ENCODE assay signal across 2 cellular contexts in the genomic region with DNA sequence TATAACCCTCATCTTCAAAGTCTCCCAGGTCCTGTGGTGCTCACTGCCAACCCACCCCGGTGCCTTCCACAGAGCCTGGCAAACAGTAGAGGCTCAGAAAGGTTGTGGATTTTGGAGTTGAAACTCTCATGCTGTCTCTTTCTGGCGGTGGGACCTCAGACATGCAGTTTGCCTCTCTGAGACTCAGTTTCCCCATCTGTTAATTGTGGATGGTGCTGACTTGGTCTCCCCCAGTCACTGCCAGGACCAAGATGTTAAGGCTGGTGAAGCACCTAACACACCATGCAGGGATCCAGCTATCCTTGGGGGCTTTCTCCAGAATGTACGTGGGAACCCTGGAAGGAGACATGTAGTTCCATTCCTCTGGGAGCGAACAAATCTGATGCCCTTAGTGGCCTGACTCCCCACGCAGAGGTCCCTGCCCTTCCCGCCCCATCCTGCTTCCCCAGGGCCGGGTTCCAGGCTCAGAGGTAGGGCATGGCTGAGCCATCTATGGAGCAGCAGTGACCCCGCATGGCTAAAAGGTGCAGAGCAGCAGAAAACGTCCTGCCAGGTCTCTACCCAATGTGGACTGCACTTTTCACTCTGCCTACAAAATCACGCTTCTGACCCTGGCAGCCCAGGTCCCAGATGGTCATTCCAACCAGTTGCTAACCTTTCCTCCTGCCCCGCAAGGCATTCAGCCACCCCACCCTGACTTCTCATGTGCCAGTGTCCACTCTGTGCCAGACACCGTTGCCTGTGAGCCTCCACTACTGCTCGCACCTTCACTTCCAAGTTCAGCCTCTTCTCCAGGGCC.
A peak's percentile ranks its signal among the peaks of the same experiment; 100 is the strongest.
TF ChIP-seq lines count a peak whose summit lies in the region.

No MANE protein-coding gene starts in this region.

TF ChIP-seq in HEK293T, 16 proteins besides CTCF, POLR2A, EP300 and RAD21 (continued from another document):
- TF ChIP-seq, protein P1, sequence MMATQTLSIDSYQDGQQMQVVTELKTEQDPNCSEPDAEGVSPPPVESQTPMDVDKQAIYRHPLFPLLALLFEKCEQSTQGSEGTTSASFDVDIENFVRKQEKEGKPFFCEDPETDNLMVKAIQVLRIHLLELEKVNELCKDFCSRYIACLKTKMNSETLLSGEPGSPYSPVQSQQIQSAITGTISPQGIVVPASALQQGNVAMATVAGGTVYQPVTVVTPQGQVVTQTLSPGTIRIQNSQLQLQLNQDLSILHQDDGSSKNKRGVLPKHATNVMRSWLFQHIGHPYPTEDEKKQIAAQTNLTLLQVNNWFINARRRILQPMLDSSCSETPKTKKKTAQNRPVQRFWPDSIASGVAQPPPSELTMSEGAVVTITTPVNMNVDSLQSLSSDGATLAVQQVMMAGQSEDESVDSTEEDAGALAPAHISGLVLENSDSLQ (IDR thresholded peaks at IDR 0.05) = no peak
- no peak for TF ChIP-seq FOXK2 (IDR thresholded peaks at IDR 0.05)
- TF ChIP-seq FOXM1 (IDR thresholded peaks at IDR 0.05; ENCODE audit: borderline replicate concordance) = no peak
- TF ChIP-seq TARDBP (IDR thresholded peaks at IDR 0.05) = no peak
- TF ChIP-seq CTBP1 (IDR thresholded peaks at IDR 0.05; ENCODE audit: borderline replicate concordance) = no peak
- no peak for TF ChIP-seq HDGF (IDR thresholded peaks at IDR 0.05; ENCODE audit: borderline replicate concordance)
- no peak for TF ChIP-seq ARNT (IDR thresholded peaks at IDR 0.05)
- TF ChIP-seq SUZ12 (IDR thresholded peaks at IDR 0.05) = no peak
- no peak for TF ChIP-seq FOXA1 (IDR thresholded peaks at IDR 0.05)
- TF ChIP-seq NFRKB (IDR thresholded peaks at IDR 0.05) = no peak

TF ChIP-seq in K562, 482 proteins besides CTCF, POLR2A, EP300 and RAD21 (continued from another document):
- TF ChIP-seq, protein P2, sequence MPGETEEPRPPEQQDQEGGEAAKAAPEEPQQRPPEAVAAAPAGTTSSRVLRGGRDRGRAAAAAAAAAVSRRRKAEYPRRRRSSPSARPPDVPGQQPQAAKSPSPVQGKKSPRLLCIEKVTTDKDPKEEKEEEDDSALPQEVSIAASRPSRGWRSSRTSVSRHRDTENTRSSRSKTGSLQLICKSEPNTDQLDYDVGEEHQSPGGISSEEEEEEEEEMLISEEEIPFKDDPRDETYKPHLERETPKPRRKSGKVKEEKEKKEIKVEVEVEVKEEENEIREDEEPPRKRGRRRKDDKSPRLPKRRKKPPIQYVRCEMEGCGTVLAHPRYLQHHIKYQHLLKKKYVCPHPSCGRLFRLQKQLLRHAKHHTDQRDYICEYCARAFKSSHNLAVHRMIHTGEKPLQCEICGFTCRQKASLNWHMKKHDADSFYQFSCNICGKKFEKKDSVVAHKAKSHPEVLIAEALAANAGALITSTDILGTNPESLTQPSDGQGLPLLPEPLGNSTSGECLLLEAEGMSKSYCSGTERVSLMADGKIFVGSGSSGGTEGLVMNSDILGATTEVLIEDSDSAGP (CRISPR knock-in tag; IDR thresholded peaks at IDR 0.05) = no peak
- TF ChIP-seq KLF1 (tag; IDR thresholded peaks at IDR 0.05) (no peak), HCFC1 (IDR thresholded peaks at IDR 0.05; ENCODE audit: low read depth, low read length) (peak; percentile 20; the same call in 1 of the 2 replicates), CREB1 (IDR thresholded peaks at IDR 0.05) (no peak), CREB1 (CRISPR knock-in tag; IDR thresholded peaks at IDR 0.05) (no peak), ZZZ3 (IDR thresholded peaks at IDR 0.05) (no peak), ZBTB1 (CRISPR knock-in tag; IDR thresholded peaks at IDR 0.05; ENCODE audit: borderline replicate concordance, low read depth) (0 out of 2 replicates have a peak, but pooled peaks have one; percentile 20)
- TF ChIP-seq, protein P3, sequence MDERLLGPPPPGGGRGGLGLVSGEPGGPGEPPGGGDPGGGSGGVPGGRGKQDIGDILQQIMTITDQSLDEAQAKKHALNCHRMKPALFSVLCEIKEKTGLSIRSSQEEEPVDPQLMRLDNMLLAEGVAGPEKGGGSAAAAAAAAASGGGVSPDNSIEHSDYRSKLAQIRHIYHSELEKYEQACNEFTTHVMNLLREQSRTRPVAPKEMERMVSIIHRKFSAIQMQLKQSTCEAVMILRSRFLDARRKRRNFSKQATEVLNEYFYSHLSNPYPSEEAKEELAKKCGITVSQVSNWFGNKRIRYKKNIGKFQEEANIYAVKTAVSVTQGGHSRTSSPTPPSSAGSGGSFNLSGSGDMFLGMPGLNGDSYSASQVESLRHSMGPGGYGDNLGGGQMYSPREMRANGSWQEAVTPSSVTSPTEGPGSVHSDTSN (CRISPR knock-in tag; IDR thresholded peaks at IDR 0.05; ENCODE audit: low read depth) = no peak
- TF ChIP-seq, protein P3 (tag; conservative IDR thresholded peaks at IDR 0.05; ENCODE audit: low read depth) = no peak
- TF ChIP-seq, protein P4, sequence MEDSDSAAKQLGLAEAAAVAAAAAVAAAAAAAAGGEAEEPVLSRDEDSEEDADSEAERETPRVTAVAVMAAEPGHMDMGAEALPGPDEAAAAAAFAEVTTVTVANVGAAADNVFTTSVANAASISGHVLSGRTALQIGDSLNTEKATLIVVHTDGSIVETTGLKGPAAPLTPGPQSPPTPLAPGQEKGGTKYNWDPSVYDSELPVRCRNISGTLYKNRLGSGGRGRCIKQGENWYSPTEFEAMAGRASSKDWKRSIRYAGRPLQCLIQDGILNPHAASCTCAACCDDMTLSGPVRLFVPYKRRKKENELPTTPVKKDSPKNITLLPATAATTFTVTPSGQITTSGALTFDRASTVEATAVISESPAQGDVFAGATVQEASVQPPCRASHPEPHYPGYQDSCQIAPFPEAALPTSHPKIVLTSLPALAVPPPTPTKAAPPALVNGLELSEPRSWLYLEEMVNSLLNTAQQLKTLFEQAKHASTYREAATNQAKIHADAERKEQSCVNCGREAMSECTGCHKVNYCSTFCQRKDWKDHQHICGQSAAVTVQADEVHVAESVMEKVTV (CRISPR knock-in tag; IDR thresholded peaks at IDR 0.05) = peak; percentile 78
- TF ChIP-seq, protein P5, sequence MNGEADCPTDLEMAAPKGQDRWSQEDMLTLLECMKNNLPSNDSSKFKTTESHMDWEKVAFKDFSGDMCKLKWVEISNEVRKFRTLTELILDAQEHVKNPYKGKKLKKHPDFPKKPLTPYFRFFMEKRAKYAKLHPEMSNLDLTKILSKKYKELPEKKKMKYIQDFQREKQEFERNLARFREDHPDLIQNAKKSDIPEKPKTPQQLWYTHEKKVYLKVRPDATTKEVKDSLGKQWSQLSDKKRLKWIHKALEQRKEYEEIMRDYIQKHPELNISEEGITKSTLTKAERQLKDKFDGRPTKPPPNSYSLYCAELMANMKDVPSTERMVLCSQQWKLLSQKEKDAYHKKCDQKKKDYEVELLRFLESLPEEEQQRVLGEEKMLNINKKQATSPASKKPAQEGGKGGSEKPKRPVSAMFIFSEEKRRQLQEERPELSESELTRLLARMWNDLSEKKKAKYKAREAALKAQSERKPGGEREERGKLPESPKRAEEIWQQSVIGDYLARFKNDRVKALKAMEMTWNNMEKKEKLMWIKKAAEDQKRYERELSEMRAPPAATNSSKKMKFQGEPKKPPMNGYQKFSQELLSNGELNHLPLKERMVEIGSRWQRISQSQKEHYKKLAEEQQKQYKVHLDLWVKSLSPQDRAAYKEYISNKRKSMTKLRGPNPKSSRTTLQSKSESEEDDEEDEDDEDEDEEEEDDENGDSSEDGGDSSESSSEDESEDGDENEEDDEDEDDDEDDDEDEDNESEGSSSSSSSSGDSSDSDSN (IDR thresholded peaks at IDR 0.05; ENCODE audit: borderline replicate concordance in 1 of 2, low read depth in 2 of 2, low read length in 2 of 2) = 0 out of 4 replicates have a peak, but pooled peaks of 1 of the 2 experiments have one; percentile 28
